ENCODE assay signal across 8 cellular contexts in the genomic region with DNA sequence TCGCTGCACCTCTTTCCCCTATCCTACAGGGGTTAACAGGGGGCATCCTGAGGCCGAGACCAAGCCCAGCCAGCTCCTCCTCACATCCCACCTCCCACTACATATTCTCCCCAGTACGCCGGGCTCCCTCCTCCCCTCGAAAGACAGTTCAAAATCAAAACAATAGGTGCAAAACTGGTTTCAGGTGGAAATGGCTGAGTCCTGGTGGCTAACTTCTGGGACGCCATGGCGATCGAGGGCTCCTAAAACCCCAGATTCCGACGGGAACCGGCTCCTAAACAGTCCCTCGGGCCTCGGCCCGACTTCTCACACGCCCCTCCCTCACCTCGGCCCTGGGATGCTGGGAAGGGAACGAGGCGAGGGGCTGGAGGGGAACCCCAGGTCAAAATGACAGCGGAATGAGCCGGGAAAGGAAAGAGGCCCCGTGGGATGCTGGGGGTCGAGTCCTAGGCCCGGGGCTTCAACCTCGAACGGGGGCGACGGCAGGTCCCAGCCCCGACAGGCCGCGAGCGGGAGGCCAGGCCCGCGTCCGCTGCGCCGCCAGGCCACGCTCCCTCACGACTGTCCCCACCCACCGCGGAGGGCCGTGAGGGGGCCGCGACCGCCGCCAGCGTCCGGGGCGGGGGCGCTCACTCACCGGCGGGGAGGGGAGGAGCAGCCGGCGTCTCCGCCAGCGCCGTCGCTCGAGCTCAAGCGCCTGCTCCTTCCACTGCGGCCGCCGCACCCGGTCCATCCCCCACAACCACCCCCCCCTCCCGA. TPM values are rescaled to one million over a fixed set of nuclear protein-coding genes. Genes with fewer than 3 reads are reported as not detected.
DNase-seq lines count a peak whose midpoint lies in the region; ATAC-seq and TF ChIP-seq lines count a peak whose summit lies in the region.

No MANE protein-coding gene starts in this region.

- H3K9me3 Mint-ChIP-seq in naive B cell: no peaks in the 10 kb centered on the region

- H3K27me3 Mint-ChIP-seq in naive B cell: no peaks in the 10 kb centered on the region

- in situ Hi-C loops in GM13976 (cut with MboI; ENCODE audit: low sequenced_read_pairs, unreplicated experiment): no loop called here

- H3K36me3 Mint-ChIP-seq in naive B cell: no peaks in the 10 kb centered on the region

- H3K27ac ChIP-seq in epithelial cell of prostate: peak overlapping the region; percentile 79

- peak overlapping the region; percentile 86 to 96 (median 94) for H3K4me3 Mint-ChIP-seq in naive B cell

- H3K4me1 Mint-ChIP-seq in naive B cell: peaks cover 42 to 52% (median 44%) of the 10 kb centered on the region in 3 donors

- TF ChIP-seq CTCF in GM13976 (IDR thresholded peaks at IDR 0.05; ENCODE audit: borderline replicate concordance, control extremely low read depth, extremely low read depth, insufficient read depth, missing control alignments): no peak

- H3K27ac Mint-ChIP-seq in naive B cell: peak overlapping the region; percentile 80 to 97 (median 94)

- DNase-seq in 8988T: peak; percentile 67
- peak; percentile 89 for DNase-seq in GM13976 (ENCODE audit: low spot score)
- peak; percentile 87 for DNase-seq in NCI-H2171 (lab: John Stamatoyannopoulos, UW)
- peak; percentile 75 for DNase-seq in activated CD8-positive, alpha-beta memory T cell treated with anti-CD3 and anti-CD28 coated beads, Interleukin-2, amount 50 U/mL, for 4 hours
- no peak for DNase-seq in epithelial cell of prostate (ENCODE audit: low read depth, low spot score)
- peak; percentile 83 for DNase-seq in naive B cell
- peak; percentile 75 for DNase-seq in stimulated activated naive CD8-positive, alpha-beta T cell treated with anti-CD3 and anti-CD28 coated beads, Interleukin-15, Interleukin-2, amounts not matched to agents 100 U/mL and 50 U/mL, for 24 hours

- ATAC-seq in HG02798 (IDR thresholded peaks at IDR 0.05; ENCODE audit: poor library complexity, unreplicated experiment): peak; percentile 80
- peak; percentile 70 to 76 for ATAC-seq in naive B cell (ENCODE audit: low read depth in 2 of 2)
- ATAC-seq in stimulated activated naive CD8-positive, alpha-beta T cell treated with anti-CD3 and anti-CD28 coated beads, Interleukin-15, Interleukin-2, amounts not matched to agents 100 U/mL and 50 U/mL, for 24 hours: peak; percentile 75

RNA-seq across cellular contexts. Expression of gene TMCC1, which starts 0.5 kb away (rescaled TPM):
- 1 to 10 TPM; 4.0 to 7.4 (median 5.7) TPM for polyA plus RNA-seq in naive B cell (ENCODE audit: low read depth in 6 of 6)
